18 cellular contexts compared by ENCODE assay signal in genomic region chr18:35474884-35475283, GRCh38. TPM values are rescaled to one million over a fixed set of nuclear protein-coding genes. Genes with fewer than 3 reads are reported as not detected.
DNase-seq lines count a peak whose midpoint lies in the region; ATAC-seq and TF ChIP-seq lines count a peak whose summit lies in the region.
"Had no signal": no experiment of that assay in that cellular context is flagged by ENCODE, and none has a peak within 500 bp of the region (broad histone marks: within the 10 kb centered on the region; RNA-seq: fewer than 3 reads in every experiment).

No MANE protein-coding gene starts in this region.

- H4K20me1 ChIP-seq in osteoblast (ENCODE audit: insufficient read depth, low read length): no peaks in the 10 kb centered on the region

- no peak overlapping the region for H3K4me3 ChIP-seq in ACC112 (ENCODE audit: low read depth, low read length)
- H3K4me3 ChIP-seq in HEK293 (ENCODE audit: low read depth, low read length): no peak overlapping the region
- no peak overlapping the region for H3K4me3 ChIP-seq in osteoblast (ENCODE audit: insufficient read depth, low read length)
- H3K4me3 ChIP-seq: A549 had no signal

- H3K27me3 ChIP-seq in ACC112 (ENCODE audit: insufficient read depth, low read length) (no peaks in the 10 kb centered on the region), osteoblast (ENCODE audit: insufficient read depth, low read length) (no peaks in the 10 kb centered on the region)

- CTCF ChIA-PET in HEK293 (lab: Yijun Ruan, JAX): no interaction called here

- H3K36me3 ChIP-seq in ACC112 (ENCODE audit: insufficient read depth, low read length) (peaks cover 24% of the 10 kb centered on the region; the same call in 1 of the 2 replicates), HEK293 (ENCODE audit: control insufficient read depth in 2 of 2, insufficient read depth in 1 of 2, low read length in 2 of 2) (no peaks in the 10 kb centered on the region), osteoblast (ENCODE audit: insufficient read depth, low read length) (peaks cover 14% of the 10 kb centered on the region)

- peak overlapping the region; percentile 32; the same call in 1 of the 2 replicates for H3K27ac ChIP-seq in ACC112 (ENCODE audit: low read depth, low read length)
- no peak overlapping the region for H3K27ac ChIP-seq in HEK293 (ENCODE audit: extremely low read depth, low read depth, low read length)
- H3K27ac ChIP-seq in epithelial cell of prostate: peak overlapping the region; percentile 96
- H3K27ac ChIP-seq in osteoblast (ENCODE audit: low read depth, low read length): peak overlapping the region; percentile 63
- H3K27ac ChIP-seq: C4-2B, RWPE1 had no signal

- H3K9me3 ChIP-seq in HEK293 (ENCODE audit: control insufficient read depth, insufficient read depth, low read depth, low read length): no peaks in the 10 kb centered on the region
- H3K9me3 ChIP-seq in osteoblast (ENCODE audit: low read depth, low read length): no peaks in the 10 kb centered on the region
- H3K9me3 ChIP-seq: A549 had no signal

- H3K79me2 ChIP-seq in ACC112 (ENCODE audit: control insufficient read depth, insufficient read depth, low read length, unreplicated experiment) (peaks cover 9% of the 10 kb centered on the region), osteoblast (ENCODE audit: insufficient read depth, low read length) (peaks cover 52% of the 10 kb centered on the region)

- H3K4me1 ChIP-seq in ACC112 (ENCODE audit: control insufficient read depth, insufficient read depth, low read length, unreplicated experiment) (peaks cover 30% of the 10 kb centered on the region), HEK293 (ENCODE audit: control insufficient read depth, insufficient read depth, low read length) (no peaks in the 10 kb centered on the region), osteoblast (ENCODE audit: insufficient read depth, low read length) (peaks cover 41% of the 10 kb centered on the region)

- no peak overlapping the region for H3K4me2 ChIP-seq in osteoblast (ENCODE audit: insufficient read depth, low read length)
- H3K4me2 ChIP-seq: A549 had no signal

- DNase-seq in epithelial cell of prostate (ENCODE audit: low read depth, low spot score) (no peak), osteoblast (ENCODE audit: insufficient read length, low spot score, missing footprints) (peak; percentile 77)
- DNase-seq in stimulated activated CD8-positive, alpha-beta memory T cell treated with anti-CD3 and anti-CD28 coated beads, Interleukin-4, amount 100 ng/mL, for 48 hours: no peak
- DNase-seq: EL, KG1, NCI-H1048, NCI-H1436 treated with DMSO at 0.1 percent for 48 hours, NCI-H2029 treated with DMSO at 0.1 percent for 48 hours, NCI-H510A, NCI-H774, PC-3 had no signal

- H2AFZ ChIP-seq in ACC112 (ENCODE audit: low read length, unreplicated experiment): no peak overlapping the region
- no peak overlapping the region for H2AFZ ChIP-seq in osteoblast (ENCODE audit: low read length)

- TF ChIP-seq CTCF in HEK293 (tag by site-specific recombination; IDR thresholded peaks at IDR 0.05) (no peak), osteoblast (IDR thresholded peaks at IDR 0.05; ENCODE audit: extremely low read depth, low read depth, low read length) (no peak)

- POLR2A ChIA-PET in HEK293 (lab: Yijun Ruan, JAX): no interaction called here

- ATAC-seq in HG02678 (IDR thresholded peaks at IDR 0.05; ENCODE audit: unreplicated experiment) (no peak), HG03521 (IDR thresholded peaks at IDR 0.05; ENCODE audit: unreplicated experiment) (no peak)
- ATAC-seq: A549, PC-3 had no signal

TF ChIP-seq in HEK293, 187 proteins besides CTCF, POLR2A, EP300 and RAD21:
- no peak for TF ChIP-seq REPIN1 (tag by site-specific recombination; IDR thresholded peaks at IDR 0.05; ENCODE audit: low read depth)
- TF ChIP-seq ZNF558 (tag by site-specific recombination; IDR thresholded peaks at IDR 0.05): peak; percentile 92

RNA-seq across cellular contexts. Expression of gene INO80C, which starts 22.9 kb away (rescaled TPM):
- total RNA-seq in osteoblast: 9.0 and 14.4 TPM in 2 replicates
